Comparison of ENCODE assay signal across 4 cellular contexts in the genomic region with DNA sequence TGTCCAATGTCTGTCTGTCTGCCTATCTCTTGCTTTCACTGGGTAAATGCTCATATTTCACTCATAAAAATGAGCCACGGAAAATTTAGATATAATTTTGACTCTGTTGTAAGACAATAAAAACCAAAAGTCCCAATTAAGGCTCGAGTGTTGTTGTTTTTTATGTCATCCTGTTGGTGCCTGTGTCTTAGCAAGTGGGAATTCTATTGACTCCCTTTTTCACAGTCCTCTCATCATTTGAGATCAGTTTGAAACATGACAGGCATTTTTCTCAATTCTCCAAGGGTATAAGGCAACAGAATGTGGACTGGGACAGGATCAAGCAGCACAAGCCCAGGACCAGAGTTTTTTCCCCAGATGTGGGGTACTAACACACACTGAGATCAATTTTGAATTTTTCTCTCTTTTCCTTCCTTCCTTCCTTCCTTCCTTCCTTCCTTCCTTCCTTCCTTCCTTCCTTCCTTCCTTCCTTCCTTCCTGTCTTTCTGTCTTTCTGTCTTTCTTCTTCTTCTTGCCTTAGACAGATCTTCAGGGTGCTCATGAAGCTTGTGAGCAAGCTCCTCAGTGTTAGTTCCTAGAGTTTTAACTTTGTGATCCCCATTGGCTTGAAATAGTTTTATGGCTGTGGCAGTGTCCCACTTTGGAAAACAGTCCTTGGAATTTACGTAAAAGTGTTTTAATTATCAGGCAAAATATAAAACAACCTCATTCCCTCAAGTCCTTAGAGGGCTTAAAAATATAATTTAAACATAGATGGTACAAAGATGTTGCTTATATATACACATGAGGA. TPM values are rescaled to one million over a fixed set of nuclear protein-coding genes. Genes with fewer than 3 reads are reported as not detected.
"Had no signal": no experiment of that assay in that cellular context is flagged by ENCODE, and none has a peak within 500 bp of the region (broad histone marks: within the 10 kb centered on the region; RNA-seq: fewer than 3 reads in every experiment).

No MANE protein-coding gene starts in this region.

- H3K4me3 ChIP-seq: GM12878 had no signal

- DNase-seq: GDM1, GF-D8 had no signal

- ATAC-seq: GM12878 had no signal

RNA-seq across cellular contexts. Expression of gene NEUROD6, which starts 3.2 kb away (rescaled TPM):
- total RNA-seq: G401, GM12878 had no signal
